8 cellular contexts compared by ENCODE assay signal in the genomic region with DNA sequence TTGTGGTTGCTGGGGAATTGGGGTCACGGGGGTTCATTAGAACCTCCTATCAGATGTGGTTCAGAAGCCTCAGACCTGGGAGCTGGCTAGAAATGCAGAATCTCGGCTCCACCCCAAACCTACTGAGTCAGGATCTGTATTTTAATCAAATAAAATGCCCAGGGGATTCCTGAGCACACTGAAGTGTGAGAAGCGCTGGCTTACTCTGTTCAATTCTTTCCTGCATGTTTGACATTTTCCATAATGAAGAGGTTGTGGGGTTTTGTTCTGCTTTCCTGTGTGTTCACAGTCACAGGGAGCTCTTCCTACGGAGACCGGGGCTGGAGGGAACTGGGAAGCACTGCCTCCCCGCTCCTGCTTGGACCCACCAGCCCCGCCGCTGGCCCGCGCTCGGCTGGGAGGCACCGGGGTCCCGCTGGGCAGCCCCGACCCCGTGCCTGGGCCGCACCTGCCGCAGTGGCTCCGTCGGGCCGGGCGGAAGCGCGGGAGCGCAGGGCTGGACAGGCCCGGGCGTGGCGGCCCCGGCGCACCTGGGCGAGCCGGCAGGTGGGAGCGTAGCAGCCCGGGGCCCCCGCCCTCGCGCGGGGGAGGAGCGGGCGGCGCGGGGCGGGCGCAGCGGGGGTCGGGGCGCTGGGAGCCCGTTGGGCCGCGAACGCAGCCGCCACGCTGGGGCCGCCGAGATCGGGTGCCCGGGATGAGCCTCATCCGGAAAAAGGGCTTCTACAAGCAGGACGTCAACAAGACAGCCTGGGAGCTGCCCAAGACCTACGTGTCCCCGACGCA. TPM values are rescaled to one million over a fixed set of nuclear protein-coding genes. Genes with fewer than 3 reads are reported as not detected.
DNase-seq lines count a peak whose midpoint lies in the region; ATAC-seq, FAIRE-seq and TF ChIP-seq lines count a peak whose summit lies in the region.

TSS of gene MAPK13 (plus strand) at position 625 of the 783 bp plus-strand sequence. CDS start at position 695, 70 bp downstream.

- H3F3A ChIP-seq in OCI-LY1 (ENCODE audit: insufficient read depth, low read length), result no peaks in the 10 kb centered on the region

- peak in 1 of 2 experiments; percentile 38; a peak in 1 of 4 replicates for TF ChIP-seq POLR2A in HepG2 (IDR thresholded peaks at IDR 0.05; ENCODE audit: insufficient read depth in 1 of 2, low read depth in 2 of 2, low read length in 2 of 2)

- BruUV-seq in HepG2 (replicated peaks; lab: Mats Ljungman, UMichigan), result no TSS peak

- H3K4me1 Mint-ChIP-seq in brain, result peaks cover 37% of the 10 kb centered on the region

- no peak within 1 kb of the TSS for H2AFZ ChIP-seq in OCI-LY1 (ENCODE audit: low read length)
- H2AFZ ChIP-seq in HepG2 (ENCODE audit: low read length), result no peak within 1 kb of the TSS

- H3K4me3 Mint-ChIP-seq in brain, result peak within 1 kb of the TSS; percentile 42 to 69 (median 57)

- H3K27ac ChIP-seq in OCI-LY1 (ENCODE audit: low read depth, low read length, poor library complexity, severe bottlenecking) (no peak within 1 kb of the TSS), HepG2 (ENCODE audit: extremely low read length, insufficient read depth, low read length) (peak within 1 kb of the TSS; percentile 90)

- H3K4me3 ChIP-seq in OCI-LY1 (ENCODE audit: low read depth, low read length, poor library complexity, severe bottlenecking) (peak within 1 kb of the TSS; percentile 39), HepG2 (replicated peaks in 1 of 3; ENCODE audit: insufficient read depth in 1 of 3, low read depth in 2 of 3, low read length in 3 of 3) (peak within 1 kb of the TSS; percentile 75 to 92 (median 75))

- WGBS in HepG2 (ENCODE audit: low lambda C conversion rate), result 9% methylated on average over 21 of the region's 61 CpGs

- H3K36me3 Mint-ChIP-seq in brain, result no peaks in the 10 kb centered on the region

- intact Hi-C loops in HepG2 (cut with micrococcal nuclease; ENCODE audit: unreplicated experiment), result loop anchor here (2.0 to 5.0 kb wide), 2 partner anchors 67 to 172 kb away; partner anchors contain the start of gene BRPF3

- H3K4me1 ChIP-seq in OCI-LY1 (ENCODE audit: insufficient read depth, low read length, severe bottlenecking) (peaks cover 18% of the 10 kb centered on the region), HepG2 (ENCODE audit: insufficient read depth, low read length) (peaks cover 71% of the 10 kb centered on the region)

- no peaks in the 10 kb centered on the region for H3K9me2 ChIP-seq in OCI-LY1 (ENCODE audit: low read depth, low read length)

- H3K79me2 ChIP-seq in OCI-LY1 (ENCODE audit: insufficient read depth, low read length), result no peaks in the 10 kb centered on the region
- H3K79me2 ChIP-seq in HepG2 (ENCODE audit: insufficient read depth, low read length), result no peaks in the 10 kb centered on the region

- CTCF ChIA-PET in HepG2 (lab: Yijun Ruan, JAX; ENCODE audit: low intra/inter-chr PET ratio, low total read pairs), result no interaction called here

- peaks cover 15% of the 10 kb centered on the region for H3K27me3 Mint-ChIP-seq in brain

- H3K9me3 ChIP-seq in OCI-LY1 (ENCODE audit: low read length), result no peaks in the 10 kb centered on the region
- no peaks in the 10 kb centered on the region for H3K9me3 ChIP-seq in HepG2 (ENCODE audit: low read length)

- TF ChIP-seq CTCF in OCI-LY1 (IDR thresholded peaks at IDR 0.05; ENCODE audit: low read length) (no peak), brain (conservative IDR thresholded peaks at IDR 0.05) (no peak), HepG2 (CRISPR knock-in tag; IDR thresholded peaks at IDR 0.05) (no peak)

- H3K9me3 Mint-ChIP-seq in brain, result peaks cover 0 to 2% (median 0%) of the 10 kb centered on the region in 5 experiments

- H3K36me3 ChIP-seq in OCI-LY1 (ENCODE audit: insufficient read depth, low read length) (no peaks in the 10 kb centered on the region), HepG2 (replicated peaks in 1 of 2; ENCODE audit: control insufficient read depth in 1 of 2, insufficient read depth in 2 of 2, low read length in 2 of 2) (peaks cover 0 to 15% of the 10 kb centered on the region in 2 experiments; a peak in 3 of 5 replicates)

- TF ChIP-seq RAD21 in HepG2 (CRISPR knock-in tag; IDR thresholded peaks at IDR 0.05), result no peak

- FAIRE-seq in HepG2 (lab: Jason Lieb, UNC), result no peak

- peak within 1 kb of the TSS; percentile 57 for H3K4me2 ChIP-seq in OCI-LY1 (ENCODE audit: low read length)
- peak within 1 kb of the TSS; percentile 100 for H3K4me2 ChIP-seq in HepG2 (ENCODE audit: low read depth, low read length)

- no peak for TF ChIP-seq EP300 in HepG2 (IDR thresholded peaks at IDR 0.05; ENCODE audit: low read depth in 2 of 2, low read length in 2 of 2)
- no peak for TF ChIP-seq EP300 in HepG2 (CRISPR knock-in tag; IDR thresholded peaks at IDR 0.05; ENCODE audit: borderline replicate concordance)

- no peaks in the 10 kb centered on the region for H4K20me1 ChIP-seq in OCI-LY1 (ENCODE audit: insufficient read depth, low read length)
- H4K20me1 ChIP-seq in HepG2 (ENCODE audit: insufficient read depth, low read length), result no peaks in the 10 kb centered on the region

- POLR2A ChIA-PET in HepG2 (lab: Yijun Ruan, JAX), result interaction anchor here (1.0 to 4.3 kb wide), 14 partner anchors 8 to 293 kb away, joined by 3 to 45 read pairs (median 15); partner anchors contain the start of genes BRPF3 and MAPK14

- ATAC-seq in HepG2 (peak; percentile 28), GM21528 (IDR thresholded peaks at IDR 0.05; ENCODE audit: low FRiP score, unreplicated experiment) (no peak)

- peak; percentile 11 for DNase-seq in HCEC 1CT
- DNase-seq in HepG2 (ENCODE audit: low spot score), result peak; percentile 25
- DNase-seq in stimulated activated naive CD4-positive, alpha-beta T cell treated with Interleukin-2 at 50 U/mL for 16 hours (lab: John Stamatoyannopoulos, UW), result peak; percentile 10
- no peak for DNase-seq in NCI-H82 (lab: John Stamatoyannopoulos, UW)
- DNase-seq in activated gamma-delta T cell (lab: John Stamatoyannopoulos, UW), result no peak

- H3K27me3 ChIP-seq in OCI-LY1 (ENCODE audit: insufficient read depth, low read length), result no peaks in the 10 kb centered on the region
- H3K27me3 ChIP-seq in HepG2 (ENCODE audit: control insufficient read depth in 1 of 2, insufficient read depth in 2 of 2, low read length in 2 of 2), result no peaks in the 10 kb centered on the region

- in situ Hi-C loops in HepG2 (cut with HindIII; ENCODE audit: extremely low pct_ligation_motif_present, low pct_unique_long_range_greater_than_20kb), result loop anchor here (5.0 kb wide), 2 partner anchors 67 to 232 kb away; partner anchors contain the start of gene BRPF3

- peak within 1 kb of the TSS in 4 of 5 experiments; percentile 75 to 94 (median 83) for H3K27ac Mint-ChIP-seq in brain

- H3K9ac ChIP-seq in OCI-LY1 (ENCODE audit: low read length), result no peak within 1 kb of the TSS; the same call in 1 of the 2 replicates
- peak within 1 kb of the TSS; percentile 93 for H3K9ac ChIP-seq in HepG2 (ENCODE audit: insufficient read depth, low read depth, low read length)

TF ChIP-seq in HepG2, 621 proteins besides CTCF, POLR2A, EP300 and RAD21 (continues in another document):
- TF ChIP-seq YY1 (IDR thresholded peaks at IDR 0.05; ENCODE audit: insufficient read depth, insufficient replicate concordance, low read depth, low read length), result peak; percentile 20

RNA-seq across cellular contexts. Expression of gene MAPK13, which starts in this region (rescaled TPM):
- 40.2 TPM for polyA plus RNA-seq in brain (ENCODE audit: insufficient read depth, low read depth, low replicate concordance)
- 12.7 and 17.8 TPM in 2 replicates for total RNA-seq in HepG2 (2016; rRNA removed; fragmentation: Illumina TruSeq; extraction: Trizol)
- 6.7 and 7.7 TPM in 2 replicates for total RNA-seq in HepG2 (2016; cell fraction: cytosol; rRNA removed; fragmentation: Illumina TruSeq; extraction: Trizol; ENCODE audit: low read depth)
- 13.2 and 13.6 TPM in 2 replicates for total RNA-seq in HepG2 (2016; cell fraction: insoluble cytoplasmic fraction; rRNA removed; fragmentation: Illumina TruSeq; extraction: Trizol)
- total RNA-seq in HepG2 (2016; cell fraction: membrane; rRNA removed; fragmentation: Illumina TruSeq; extraction: Trizol), result 16.3 and 17.8 TPM in 2 replicates
- total RNA-seq in HepG2 (2016; cell fraction: nucleus; rRNA removed; fragmentation: Illumina TruSeq; extraction: Trizol), result 12.2 and 12.8 TPM in 2 replicates
- polyA plus RNA-seq in HepG2 (2011; rRNA removed), result 43.4 and 48.6 TPM in 2 replicates
- polyA plus RNA-seq in HepG2 (2011; cell fraction: cytosol; rRNA removed), result 29.8 and 31.4 TPM in 2 replicates
- polyA plus RNA-seq in HepG2 (2011; cell fraction: nucleus; rRNA removed), result 203 and 226 TPM in 2 replicates
- polyA plus RNA-seq in HepG2 (2012), result 27.9 and 35.1 TPM in 2 replicates
- polyA plus RNA-seq in HepG2 (2016; cell fraction: cytosol; fragmentation: Illumina TruSeq; extraction: Trizol; ENCODE audit: low read depth), result 19.7 and 23.2 TPM in 2 replicates
- 26.4 and 34.1 TPM in 2 replicates for polyA plus RNA-seq in HepG2 (2016; cell fraction: insoluble cytoplasmic fraction; fragmentation: Illumina TruSeq; extraction: Trizol; ENCODE audit: low read depth)
- polyA plus RNA-seq in HepG2 (2016; cell fraction: membrane; fragmentation: Illumina TruSeq; extraction: Trizol; ENCODE audit: low read depth), result 27.6 and 29.3 TPM in 2 replicates
- polyA plus RNA-seq in HepG2 (2016; cell fraction: nucleus; fragmentation: Illumina TruSeq; extraction: Trizol; ENCODE audit: insufficient read depth, low read depth), result 36.0 and 42.2 TPM in 2 replicates
- 3.1 and 49.1 TPM in 2 replicates for polyA minus RNA-seq in HepG2 (2011; rRNA and poly(A)+ RNA removed; ENCODE audit: low replicate concordance)
- 16.3 and 18.6 TPM in 2 replicates for polyA minus RNA-seq in HepG2 (2011; cell fraction: cytosol; rRNA and poly(A)+ RNA removed)
- polyA minus RNA-seq in HepG2 (2011; cell fraction: nucleus; rRNA and poly(A)+ RNA removed), result 30.6 and 42.0 TPM in 2 replicates

Comparison
In these comparisons a context has a peak if more than half of its experiments do, and no peak if none do; other contexts are left out.
1. DNase-seq: peak in HCEC 1CT (single experiment), HepG2 (single experiment) and stimulated activated naive CD4-positive, alpha-beta T cell treated with Interleukin-2 at 50 U/mL for 16 hours (single experiment); none in NCI-H82 (single experiment) and activated gamma-delta T cell (single experiment).